1 cellular context compared by ENCODE assay signal in genomic region chr1:42846257-42847110, GRCh38.
TF ChIP-seq lines count a peak whose summit lies in the region.

ZNF691 (plus strand) TSS chr1:42846613; CDS start chr1:42849659, 3,046 bp downstream.

TF ChIP-seq in K562, 482 proteins besides CTCF, POLR2A, EP300 and RAD21 (continued from another document and continues in another):
- TF ChIP-seq, protein P1, sequence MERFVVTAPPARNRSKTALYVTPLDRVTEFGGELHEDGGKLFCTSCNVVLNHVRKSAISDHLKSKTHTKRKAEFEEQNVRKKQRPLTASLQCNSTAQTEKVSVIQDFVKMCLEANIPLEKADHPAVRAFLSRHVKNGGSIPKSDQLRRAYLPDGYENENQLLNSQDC (CRISPR knock-in tag; IDR thresholded peaks at IDR 0.05): no peak
- no peak for TF ChIP-seq ILK (tag; IDR thresholded peaks at IDR 0.05; ENCODE audit: borderline replicate concordance, low read depth)
- 0 out of 2 replicates have a peak, but pooled peaks have one; percentile 69 for TF ChIP-seq HDAC8 (tag; IDR thresholded peaks at IDR 0.05)
- peak; percentile 39; the same call in 1 of the 2 replicates for TF ChIP-seq ZNF12 (CRISPR knock-in tag; IDR thresholded peaks at IDR 0.05)
- TF ChIP-seq ZNF24 (IDR thresholded peaks at IDR 0.05): no peak
- TF ChIP-seq NFE2L1 (tag; IDR thresholded peaks at IDR 0.05; ENCODE audit: borderline replicate concordance, low read depth): no peak
- no peak for TF ChIP-seq LARP7 (IDR thresholded peaks at IDR 0.05)
- TF ChIP-seq RBFOX2 (IDR thresholded peaks at IDR 0.05; ENCODE audit: low read depth, low read length): peak; percentile 95
- peak; percentile 78 for TF ChIP-seq MYC (IDR thresholded peaks at IDR 0.05; ENCODE audit: low read depth, low read length)
- peak; percentile 58; the same call in 1 of the 2 replicates for TF ChIP-seq MYC (CRISPR knock-in tag; IDR thresholded peaks at IDR 0.05; ENCODE audit: borderline replicate concordance, low read depth)
- TF ChIP-seq WHSC1 (IDR thresholded peaks at IDR 0.05; ENCODE audit: low read length): no peak
- TF ChIP-seq DACH1 (IDR thresholded peaks at IDR 0.05; ENCODE audit: partially characterized antibody): no peak
- TF ChIP-seq ZNF23 (CRISPR knock-in tag; IDR thresholded peaks at IDR 0.05): no peak
- TF ChIP-seq PRMT5 (CRISPR knock-in tag; IDR thresholded peaks at IDR 0.05): no peak
- TF ChIP-seq ZNF41 (CRISPR knock-in tag; conservative IDR thresholded peaks at IDR 0.05): no peak
- no peak for TF ChIP-seq E4F1 (CRISPR knock-in tag; IDR thresholded peaks at IDR 0.05; ENCODE audit: borderline replicate concordance)
- no peak for TF ChIP-seq MEF2A (IDR thresholded peaks at IDR 0.05; ENCODE audit: control insufficient read depth, low read depth, low read length)
- TF ChIP-seq ASH1L (IDR thresholded peaks at IDR 0.05; ENCODE audit: borderline replicate concordance, low read depth, partially characterized antibody): peak; percentile 99
- TF ChIP-seq, protein P2, sequence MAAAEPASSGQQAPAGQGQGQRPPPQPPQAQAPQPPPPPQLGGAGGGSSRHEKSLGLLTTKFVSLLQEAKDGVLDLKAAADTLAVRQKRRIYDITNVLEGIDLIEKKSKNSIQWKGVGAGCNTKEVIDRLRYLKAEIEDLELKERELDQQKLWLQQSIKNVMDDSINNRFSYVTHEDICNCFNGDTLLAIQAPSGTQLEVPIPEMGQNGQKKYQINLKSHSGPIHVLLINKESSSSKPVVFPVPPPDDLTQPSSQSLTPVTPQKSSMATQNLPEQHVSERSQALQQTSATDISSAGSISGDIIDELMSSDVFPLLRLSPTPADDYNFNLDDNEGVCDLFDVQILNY (CRISPR knock-in tag; IDR thresholded peaks at IDR 0.05): no peak
- TF ChIP-seq ZSCAN32 (CRISPR knock-in tag; IDR thresholded peaks at IDR 0.05): no peak
- TF ChIP-seq USF2 (CRISPR knock-in tag; IDR thresholded peaks at IDR 0.05): no peak
- no peak for TF ChIP-seq TCFL5 (CRISPR knock-in tag; conservative IDR thresholded peaks at IDR 0.05)
- peak; percentile 95 for TF ChIP-seq HDGF (IDR thresholded peaks at IDR 0.05)
- no peak for TF ChIP-seq PPARD (CRISPR knock-in tag; IDR thresholded peaks at IDR 0.05)
- no peak for TF ChIP-seq RCOR1 (IDR thresholded peaks at IDR 0.05; ENCODE audit: borderline replicate concordance in 1 of 2, low read depth in 2 of 2, low read length in 2 of 2)
- TF ChIP-seq KHSRP (IDR thresholded peaks at IDR 0.05): no peak
- TF ChIP-seq, protein P3, sequence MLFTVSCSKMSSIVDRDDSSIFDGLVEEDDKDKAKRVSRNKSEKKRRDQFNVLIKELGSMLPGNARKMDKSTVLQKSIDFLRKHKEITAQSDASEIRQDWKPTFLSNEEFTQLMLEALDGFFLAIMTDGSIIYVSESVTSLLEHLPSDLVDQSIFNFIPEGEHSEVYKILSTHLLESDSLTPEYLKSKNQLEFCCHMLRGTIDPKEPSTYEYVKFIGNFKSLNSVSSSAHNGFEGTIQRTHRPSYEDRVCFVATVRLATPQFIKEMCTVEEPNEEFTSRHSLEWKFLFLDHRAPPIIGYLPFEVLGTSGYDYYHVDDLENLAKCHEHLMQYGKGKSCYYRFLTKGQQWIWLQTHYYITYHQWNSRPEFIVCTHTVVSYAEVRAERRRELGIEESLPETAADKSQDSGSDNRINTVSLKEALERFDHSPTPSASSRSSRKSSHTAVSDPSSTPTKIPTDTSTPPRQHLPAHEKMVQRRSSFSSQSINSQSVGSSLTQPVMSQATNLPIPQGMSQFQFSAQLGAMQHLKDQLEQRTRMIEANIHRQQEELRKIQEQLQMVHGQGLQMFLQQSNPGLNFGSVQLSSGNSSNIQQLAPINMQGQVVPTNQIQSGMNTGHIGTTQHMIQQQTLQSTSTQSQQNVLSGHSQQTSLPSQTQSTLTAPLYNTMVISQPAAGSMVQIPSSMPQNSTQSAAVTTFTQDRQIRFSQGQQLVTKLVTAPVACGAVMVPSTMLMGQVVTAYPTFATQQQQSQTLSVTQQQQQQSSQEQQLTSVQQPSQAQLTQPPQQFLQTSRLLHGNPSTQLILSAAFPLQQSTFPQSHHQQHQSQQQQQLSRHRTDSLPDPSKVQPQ (CRISPR knock-in tag; IDR thresholded peaks at IDR 0.05; ENCODE audit: borderline replicate concordance): no peak
- TF ChIP-seq MCM2 (IDR thresholded peaks at IDR 0.05; ENCODE audit: low read depth): no peak
- no peak for TF ChIP-seq PCBP1 (IDR thresholded peaks at IDR 0.05; ENCODE audit: low read depth, low read length, poor library complexity, severe bottlenecking)
- TF ChIP-seq EHMT2 (IDR thresholded peaks at IDR 0.05): no peak
- TF ChIP-seq, protein P4, sequence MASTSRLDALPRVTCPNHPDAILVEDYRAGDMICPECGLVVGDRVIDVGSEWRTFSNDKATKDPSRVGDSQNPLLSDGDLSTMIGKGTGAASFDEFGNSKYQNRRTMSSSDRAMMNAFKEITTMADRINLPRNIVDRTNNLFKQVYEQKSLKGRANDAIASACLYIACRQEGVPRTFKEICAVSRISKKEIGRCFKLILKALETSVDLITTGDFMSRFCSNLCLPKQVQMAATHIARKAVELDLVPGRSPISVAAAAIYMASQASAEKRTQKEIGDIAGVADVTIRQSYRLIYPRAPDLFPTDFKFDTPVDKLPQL (IDR thresholded peaks at IDR 0.05; ENCODE audit: extremely low read depth, insufficient read length): no peak
- TF ChIP-seq MTA1 (IDR thresholded peaks at IDR 0.05; ENCODE audit: borderline replicate concordance): peak; percentile 65; the same call in 1 of the 2 replicates
- TF ChIP-seq CBFB (CRISPR knock-in tag; IDR thresholded peaks at IDR 0.05): no peak; the same call in 1 of the 2 replicates
- TF ChIP-seq ZNF280A (IDR thresholded peaks at IDR 0.05; ENCODE audit: low read depth, partially characterized antibody): no peak
- no peak for TF ChIP-seq ZNF134 (CRISPR knock-in tag; conservative IDR thresholded peaks at IDR 0.05)
- TF ChIP-seq, protein P5, sequence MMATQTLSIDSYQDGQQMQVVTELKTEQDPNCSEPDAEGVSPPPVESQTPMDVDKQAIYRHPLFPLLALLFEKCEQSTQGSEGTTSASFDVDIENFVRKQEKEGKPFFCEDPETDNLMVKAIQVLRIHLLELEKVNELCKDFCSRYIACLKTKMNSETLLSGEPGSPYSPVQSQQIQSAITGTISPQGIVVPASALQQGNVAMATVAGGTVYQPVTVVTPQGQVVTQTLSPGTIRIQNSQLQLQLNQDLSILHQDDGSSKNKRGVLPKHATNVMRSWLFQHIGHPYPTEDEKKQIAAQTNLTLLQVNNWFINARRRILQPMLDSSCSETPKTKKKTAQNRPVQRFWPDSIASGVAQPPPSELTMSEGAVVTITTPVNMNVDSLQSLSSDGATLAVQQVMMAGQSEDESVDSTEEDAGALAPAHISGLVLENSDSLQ (IDR thresholded peaks at IDR 0.05): peak; percentile 100
- no peak for TF ChIP-seq CCAR2 (IDR thresholded peaks at IDR 0.05; ENCODE audit: low read depth, low read length)
- peak; percentile 72 for TF ChIP-seq NKRF (IDR thresholded peaks at IDR 0.05; ENCODE audit: borderline replicate concordance)
- TF ChIP-seq, protein P6, sequence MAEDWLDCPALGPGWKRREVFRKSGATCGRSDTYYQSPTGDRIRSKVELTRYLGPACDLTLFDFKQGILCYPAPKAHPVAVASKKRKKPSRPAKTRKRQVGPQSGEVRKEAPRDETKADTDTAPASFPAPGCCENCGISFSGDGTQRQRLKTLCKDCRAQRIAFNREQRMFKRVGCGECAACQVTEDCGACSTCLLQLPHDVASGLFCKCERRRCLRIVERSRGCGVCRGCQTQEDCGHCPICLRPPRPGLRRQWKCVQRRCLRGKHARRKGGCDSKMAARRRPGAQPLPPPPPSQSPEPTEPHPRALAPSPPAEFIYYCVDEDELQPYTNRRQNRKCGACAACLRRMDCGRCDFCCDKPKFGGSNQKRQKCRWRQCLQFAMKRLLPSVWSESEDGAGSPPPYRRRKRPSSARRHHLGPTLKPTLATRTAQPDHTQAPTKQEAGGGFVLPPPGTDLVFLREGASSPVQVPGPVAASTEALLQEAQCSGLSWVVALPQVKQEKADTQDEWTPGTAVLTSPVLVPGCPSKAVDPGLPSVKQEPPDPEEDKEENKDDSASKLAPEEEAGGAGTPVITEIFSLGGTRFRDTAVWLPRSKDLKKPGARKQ (CRISPR knock-in tag; IDR thresholded peaks at IDR 0.05): no peak
- TF ChIP-seq, protein P7, sequence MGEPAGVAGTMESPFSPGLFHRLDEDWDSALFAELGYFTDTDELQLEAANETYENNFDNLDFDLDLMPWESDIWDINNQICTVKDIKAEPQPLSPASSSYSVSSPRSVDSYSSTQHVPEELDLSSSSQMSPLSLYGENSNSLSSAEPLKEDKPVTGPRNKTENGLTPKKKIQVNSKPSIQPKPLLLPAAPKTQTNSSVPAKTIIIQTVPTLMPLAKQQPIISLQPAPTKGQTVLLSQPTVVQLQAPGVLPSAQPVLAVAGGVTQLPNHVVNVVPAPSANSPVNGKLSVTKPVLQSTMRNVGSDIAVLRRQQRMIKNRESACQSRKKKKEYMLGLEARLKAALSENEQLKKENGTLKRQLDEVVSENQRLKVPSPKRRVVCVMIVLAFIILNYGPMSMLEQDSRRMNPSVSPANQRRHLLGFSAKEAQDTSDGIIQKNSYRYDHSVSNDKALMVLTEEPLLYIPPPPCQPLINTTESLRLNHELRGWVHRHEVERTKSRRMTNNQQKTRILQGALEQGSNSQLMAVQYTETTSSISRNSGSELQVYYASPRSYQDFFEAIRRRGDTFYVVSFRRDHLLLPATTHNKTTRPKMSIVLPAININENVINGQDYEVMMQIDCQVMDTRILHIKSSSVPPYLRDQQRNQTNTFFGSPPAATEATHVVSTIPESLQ (CRISPR knock-in tag; IDR thresholded peaks at IDR 0.05): peak; percentile 96; the same call in 1 of the 2 replicates
